Comparison of ENCODE assay signal across 18 cellular contexts in the genomic region with DNA sequence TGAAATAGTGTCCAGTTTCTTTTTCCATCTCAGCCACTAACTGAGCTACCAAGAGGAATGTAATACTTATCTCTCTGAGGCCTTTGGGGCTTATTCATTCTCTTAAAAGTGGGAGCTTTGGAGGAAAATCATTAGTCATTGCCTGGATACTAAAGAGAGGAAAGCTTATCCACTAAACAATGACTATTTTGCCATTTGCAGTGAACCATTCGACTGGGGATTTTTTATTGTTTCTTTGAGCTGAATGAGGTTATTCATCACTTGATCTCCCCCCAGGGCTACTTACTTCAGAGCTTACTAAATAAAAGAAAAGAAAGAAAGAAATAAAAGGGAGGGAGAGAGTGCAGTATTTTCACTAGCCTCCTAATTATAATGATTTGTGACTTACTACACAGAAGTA.
DNase-seq lines count a peak whose midpoint lies in the region; ATAC-seq and TF ChIP-seq lines count a peak whose summit lies in the region.
"Had no signal": no experiment of that assay in that cellular context is flagged by ENCODE, and none has a peak within 500 bp of the region (broad histone marks: within the 10 kb centered on the region; RNA-seq: fewer than 3 reads in every experiment).

No MANE protein-coding gene starts in this region.

- no peaks in the 10 kb centered on the region for H3K4me1 Mint-ChIP-seq in endodermal cell
- H3K4me1 Mint-ChIP-seq in neural crest cell, result no peaks in the 10 kb centered on the region
- H3K4me1 Mint-ChIP-seq: activated naive CD8-positive, alpha-beta T cell treated with anti-CD3 and anti-CD28 coated beads, Interleukin-2, amount 10 ng/mL, durations not matched to agents 7 days and 5 days; stimulated activated effector memory CD8-positive, alpha-beta T cell treated with anti-CD3 and anti-CD28 coated beads, Interleukin-12 subunit alpha, Interleukin-12 subunit beta, amount 100 ng/mL, for 72 hours had no signal

- H3K4me3 ChIP-seq in endodermal cell (ENCODE audit: low read length) (no peak overlapping the region), MM.1S (ENCODE audit: low read length) (no peak overlapping the region)
- H3K4me3 ChIP-seq: BLaER1, colonic mucosa, mucosa of descending colon had no signal

- H3K4me3 Mint-ChIP-seq in endodermal cell (no peak overlapping the region), neural crest cell (peak overlapping the region; percentile 21)
- H3K4me3 Mint-ChIP-seq: activated naive CD8-positive, alpha-beta T cell treated with anti-CD3 and anti-CD28 coated beads, Interleukin-2, amount 10 ng/mL, durations not matched to agents 7 days and 5 days; stimulated activated effector memory CD8-positive, alpha-beta T cell treated with anti-CD3 and anti-CD28 coated beads, Interleukin-12 subunit alpha, Interleukin-12 subunit beta, amount 100 ng/mL, for 72 hours had no signal

- peak; percentile 69 for DNase-seq in COLO829 (ENCODE audit: low spot score)
- DNase-seq in NCI-H226, result peak; percentile 72
- no peak for DNase-seq in endodermal cell
- DNase-seq in neural crest cell (ENCODE audit: low read depth, low spot score), result no peak
- no peak for DNase-seq in stimulated activated CD4-positive, alpha-beta T cell treated with anti-CD3 and anti-CD28 coated beads, Interleukin-15, amount 100 ng/mL, for 24 hours
- DNase-seq in MM.1S, result no peak
- DNase-seq: activated CD4-positive, CD25-positive, alpha-beta regulatory T cell treated with anti-CD3 and anti-CD28 coated beads, Interleukin-2, amount 50 U/mL, for 72 hours; activated naive CD8-positive, alpha-beta T cell treated with anti-CD3 and anti-CD28 coated beads, Interleukin-2, amount 10 ng/mL, durations not matched to agents 7 days and 5 days; activated T-cell treated with anti-CD3 and anti-CD28 coated beads for 4 hours; colonic mucosa; GOT3; mucosa of descending colon; stimulated activated CD4-positive, alpha-beta T cell treated with anti-CD3 and anti-CD28 coated beads, Interleukin-2, amount 100 ng/mL, for 48 hours; SW 1271 had no signal

- H3K36me3 Mint-ChIP-seq in endodermal cell (ENCODE audit: low read depth) (no peaks in the 10 kb centered on the region), neural crest cell (ENCODE audit: low read depth) (no peaks in the 10 kb centered on the region)
- H3K36me3 Mint-ChIP-seq: activated naive CD8-positive, alpha-beta T cell treated with anti-CD3 and anti-CD28 coated beads, Interleukin-2, amount 10 ng/mL, durations not matched to agents 7 days and 5 days; stimulated activated effector memory CD8-positive, alpha-beta T cell treated with anti-CD3 and anti-CD28 coated beads, Interleukin-12 subunit alpha, Interleukin-12 subunit beta, amount 100 ng/mL, for 72 hours had no signal

- TF ChIP-seq CTCF in endodermal cell (conservative IDR thresholded peaks at IDR 0.05), result no peak
- TF ChIP-seq CTCF in neural crest cell (conservative IDR thresholded peaks at IDR 0.05), result no peak
- TF ChIP-seq CTCF in MM.1S (IDR thresholded peaks at IDR 0.05; ENCODE audit: low read length), result no peak

- 89% methylated on average over 1 of the region's 1 CpG; no CpG with 5 or more reads in 1 of the 2 experiments for WGBS in endodermal cell (ENCODE audit: insufficient coverage in 1 of 2, insufficient read length in 1 of 2), 2 experiments

- H4K20me1 ChIP-seq in MM.1S (ENCODE audit: insufficient read depth, low read length), result no peaks in the 10 kb centered on the region
- H4K20me1 ChIP-seq: BLaER1 had no signal

- ATAC-seq in GM21619 (IDR thresholded peaks at IDR 0.05; ENCODE audit: unreplicated experiment) (no peak), GM19023 (IDR thresholded peaks at IDR 0.05; ENCODE audit: unreplicated experiment) (no peak)
- ATAC-seq: mucosa of descending colon; stimulated activated effector memory CD8-positive, alpha-beta T cell treated with anti-CD3 and anti-CD28 coated beads, Interleukin-12 subunit alpha, Interleukin-12 subunit beta, amount 100 ng/mL, for 72 hours had no signal

- H3F3A ChIP-seq in MM.1S (ENCODE audit: insufficient read depth, low read length), result no peaks in the 10 kb centered on the region

- H3K27ac Mint-ChIP-seq in endodermal cell (no peak overlapping the region), neural crest cell (ENCODE audit: unreplicated experiment) (peak overlapping the region; percentile 61)
- H3K27ac Mint-ChIP-seq: activated naive CD8-positive, alpha-beta T cell treated with anti-CD3 and anti-CD28 coated beads, Interleukin-2, amount 10 ng/mL, durations not matched to agents 7 days and 5 days; stimulated activated effector memory CD8-positive, alpha-beta T cell treated with anti-CD3 and anti-CD28 coated beads, Interleukin-12 subunit alpha, Interleukin-12 subunit beta, amount 100 ng/mL, for 72 hours had no signal

- H3K27ac ChIP-seq in endodermal cell (ENCODE audit: low read depth, low read length), result peak overlapping the region; percentile 3
- H3K27ac ChIP-seq in MM.1S (ENCODE audit: low read length), result no peak overlapping the region
- H3K27ac ChIP-seq: BLaER1, colonic mucosa had no signal

- no peaks in the 10 kb centered on the region for H3K27me3 Mint-ChIP-seq in endodermal cell (ENCODE audit: insufficient read depth)
- H3K27me3 Mint-ChIP-seq in neural crest cell (ENCODE audit: low read depth), result no peaks in the 10 kb centered on the region
- H3K27me3 Mint-ChIP-seq: activated naive CD8-positive, alpha-beta T cell treated with anti-CD3 and anti-CD28 coated beads, Interleukin-2, amount 10 ng/mL, durations not matched to agents 7 days and 5 days had no signal

- H3K9me3 ChIP-seq in endodermal cell (ENCODE audit: control insufficient read depth, low read length) (no peaks in the 10 kb centered on the region), MM.1S (replicated peaks; ENCODE audit: insufficient read depth, low read length) (no peaks in the 10 kb centered on the region)
- H3K9me3 ChIP-seq: BLaER1, colonic mucosa, mucosa of descending colon had no signal

- no peaks in the 10 kb centered on the region for H3K36me3 ChIP-seq in endodermal cell (ENCODE audit: control insufficient read depth, insufficient read depth, low read length)
- no peaks in the 10 kb centered on the region for H3K36me3 ChIP-seq in MM.1S (replicated peaks; ENCODE audit: insufficient read depth, low read length)
- H3K36me3 ChIP-seq: BLaER1, colonic mucosa had no signal

- H3K9me3 Mint-ChIP-seq in endodermal cell (no peaks in the 10 kb centered on the region), neural crest cell (peaks cover 6% of the 10 kb centered on the region)
- H3K9me3 Mint-ChIP-seq: activated naive CD8-positive, alpha-beta T cell treated with anti-CD3 and anti-CD28 coated beads, Interleukin-2, amount 10 ng/mL, durations not matched to agents 7 days and 5 days had no signal

- H3K27me3 ChIP-seq in endodermal cell (ENCODE audit: control insufficient read depth, insufficient read depth, low read length, poor library complexity, severe bottlenecking) (no peaks in the 10 kb centered on the region), MM.1S (replicated peaks; ENCODE audit: insufficient read depth, low read length) (no peaks in the 10 kb centered on the region)
- H3K27me3 ChIP-seq: BLaER1, colonic mucosa had no signal

- H3K79me2 ChIP-seq in MM.1S (ENCODE audit: low read length), result no peaks in the 10 kb centered on the region

- no peaks in the 10 kb centered on the region for H3K9me2 ChIP-seq in MM.1S (replicated peaks; ENCODE audit: insufficient read depth, low read length)

- H3K9ac ChIP-seq in endodermal cell (ENCODE audit: extremely low read depth, low read length, poor library complexity, severe bottlenecking) (no peak overlapping the region), MM.1S (ENCODE audit: low read length) (no peak overlapping the region)
- H3K9ac ChIP-seq: BLaER1 had no signal

- H3K4me1 ChIP-seq in endodermal cell (ENCODE audit: control insufficient read depth, insufficient read depth, low read length) (no peaks in the 10 kb centered on the region), MM.1S (ENCODE audit: low read length) (no peaks in the 10 kb centered on the region)
- H3K4me1 ChIP-seq: BLaER1, colonic mucosa had no signal

- H3K4me2 ChIP-seq in MM.1S (ENCODE audit: low read depth, low read length), result no peak overlapping the region
- H3K4me2 ChIP-seq: BLaER1 had no signal

- H2AFZ ChIP-seq in MM.1S (ENCODE audit: low read length), result no peak overlapping the region

Comparison
In these comparisons a context has a peak if more than half of its experiments do, and no peak if none do; other contexts are left out.
1. DNase-seq: peak in COLO829 (single experiment) and NCI-H226 (single experiment); none in endodermal cell (single experiment), neural crest cell (single experiment), stimulated activated CD4-positive, alpha-beta T cell treated with anti-CD3 and anti-CD28 coated beads, Interleukin-15, amount 100 ng/mL, for 24 hours (single experiment) and MM.1S (single experiment).